Comparison of ENCODE assay signal across 18 cellular contexts in genomic region chr10:129323311-129323710, GRCh38.
"Had no signal": no experiment of that assay in that cellular context is flagged by ENCODE, and none has a peak within 500 bp of the region (broad histone marks: within the 10 kb centered on the region; RNA-seq: fewer than 3 reads in every experiment).

No MANE protein-coding gene starts in this region.

- ATAC-seq: body of pancreas; left cardiac atrium; natural killer cell treated with Interleukin-12 subunit alpha and Interleukin-12 subunit beta and Interleukin-15 and Interleukin-18, amount 100 ng/mL, for 72 hours had no signal

- H3K27me3 ChIP-seq: ovary had no signal

- H3K36me3 ChIP-seq: ovary had no signal

- H3K27ac ChIP-seq: body of pancreas, ovary had no signal

- H3K4me1 Mint-ChIP-seq: activated CD4-positive, alpha-beta T cell treated with anti-CD3 and anti-CD28 coated beads, Interleukin-2, amount 10 ng/mL, durations not matched to agents 7 days and 5 days; activated naive CD4-positive, alpha-beta T cell treated with anti-CD3 and anti-CD28 coated beads, Interleukin-2, amount 50 U/mL, for 24 hours; central memory CD8-positive, alpha-beta T cell had no signal

- H3K4me1 ChIP-seq: body of pancreas had no signal

- H3K36me3 Mint-ChIP-seq: natural killer cell treated with Interleukin-12 subunit alpha and Interleukin-12 subunit beta and Interleukin-15 and Interleukin-18, amount 100 ng/mL, for 72 hours had no signal

- H3K27ac Mint-ChIP-seq: activated CD4-positive, alpha-beta T cell treated with anti-CD3 and anti-CD28 coated beads, Interleukin-2, amount 10 ng/mL, durations not matched to agents 7 days and 5 days; activated naive CD4-positive, alpha-beta T cell treated with anti-CD3 and anti-CD28 coated beads, Interleukin-2, amount 50 U/mL, for 24 hours; activated T-helper 2 cell treated with anti-CD3 and anti-CD28 coated beads, Interferon-gamma antibody, Interleukin-2, Interleukin-4, amounts not matched to agents 10 μg/mL and 5 μg/mL and 100 μg/mL, durations not matched to agents 14 hours and 24 hours and 36 hours; natural killer cell treated with Interleukin-12 subunit alpha and Interleukin-12 subunit beta and Interleukin-15 and Interleukin-18, amount 100 ng/mL, for 72 hours; stimulated activated naive CD8-positive, alpha-beta T cell treated with anti-CD3 and anti-CD28 coated beads, Interleukin-15, Interleukin-2, amounts not matched to agents 100 ng/mL and 50 ng/mL, for 24 hours; T-helper 1 cell treated with Interleukin-12 subunit alpha and Interleukin-12 subunit beta and Interleukin-4 antibody, amounts not matched to agents 30 μg/mL and 1 μg/mL, for 36 hours had no signal

- H3K4me3 ChIP-seq: body of pancreas, ovary had no signal

- H3K27me3 Mint-ChIP-seq: stimulated activated naive CD8-positive, alpha-beta T cell treated with anti-CD3 and anti-CD28 coated beads, Interleukin-15, Interleukin-2, amounts not matched to agents 100 ng/mL and 50 ng/mL, for 24 hours had no signal

- DNase-seq: activated CD4-positive, alpha-beta T cell treated with anti-CD3 and anti-CD28 coated beads, Interleukin-2, amount 10 ng/mL, durations not matched to agents 7 days and 5 days; activated CD4-positive, CD25-positive, alpha-beta regulatory T cell; activated CD8-positive, alpha-beta memory T cell treated with anti-CD3 and anti-CD28 coated beads for 24 hours; activated T-cell treated with anti-CD3 and anti-CD28 coated beads for 4 hours; amniotic stem cell; body of pancreas; cortex of kidney; effector memory CD4-positive, alpha-beta T cell; left cardiac atrium; ovary; stimulated activated CD4-positive, alpha-beta T cell treated with anti-CD3 and anti-CD28 coated beads, Interleukin-15, amount 100 ng/mL, for 24 hours; stimulated activated CD4-positive, alpha-beta T cell treated with anti-CD3 and anti-CD28 coated beads, Interleukin-4, amount 100 ng/mL, for 24 hours had no signal

- H3K4me3 Mint-ChIP-seq: activated CD4-positive, alpha-beta T cell treated with anti-CD3 and anti-CD28 coated beads, Interleukin-2, amount 10 ng/mL, durations not matched to agents 7 days and 5 days; activated naive CD4-positive, alpha-beta T cell treated with anti-CD3 and anti-CD28 coated beads, Interleukin-2, amount 50 U/mL, for 24 hours; central memory CD8-positive, alpha-beta T cell; natural killer cell treated with Interleukin-12 subunit alpha and Interleukin-12 subunit beta and Interleukin-15 and Interleukin-18, amount 100 ng/mL, for 72 hours; stimulated activated naive CD8-positive, alpha-beta T cell treated with anti-CD3 and anti-CD28 coated beads, Interleukin-15, Interleukin-2, amounts not matched to agents 100 ng/mL and 50 ng/mL, for 24 hours; T-helper 1 cell treated with Interleukin-12 subunit alpha and Interleukin-12 subunit beta and Interleukin-4 antibody, amounts not matched to agents 30 μg/mL and 1 μg/mL, for 36 hours had no signal

- H3K9me3 Mint-ChIP-seq: activated T-helper 2 cell treated with anti-CD3 and anti-CD28 coated beads, Interferon-gamma antibody, Interleukin-2, Interleukin-4, amounts not matched to agents 10 μg/mL and 5 μg/mL and 100 μg/mL, durations not matched to agents 14 hours and 24 hours and 36 hours; natural killer cell treated with Interleukin-12 subunit alpha and Interleukin-12 subunit beta and Interleukin-15 and Interleukin-18, amount 100 ng/mL, for 72 hours; T-helper 1 cell treated with Interleukin-12 subunit alpha and Interleukin-12 subunit beta and Interleukin-4 antibody, amounts not matched to agents 30 μg/mL and 1 μg/mL, for 36 hours had no signal
